27 cellular contexts compared by ENCODE assay signal in the genomic region with DNA sequence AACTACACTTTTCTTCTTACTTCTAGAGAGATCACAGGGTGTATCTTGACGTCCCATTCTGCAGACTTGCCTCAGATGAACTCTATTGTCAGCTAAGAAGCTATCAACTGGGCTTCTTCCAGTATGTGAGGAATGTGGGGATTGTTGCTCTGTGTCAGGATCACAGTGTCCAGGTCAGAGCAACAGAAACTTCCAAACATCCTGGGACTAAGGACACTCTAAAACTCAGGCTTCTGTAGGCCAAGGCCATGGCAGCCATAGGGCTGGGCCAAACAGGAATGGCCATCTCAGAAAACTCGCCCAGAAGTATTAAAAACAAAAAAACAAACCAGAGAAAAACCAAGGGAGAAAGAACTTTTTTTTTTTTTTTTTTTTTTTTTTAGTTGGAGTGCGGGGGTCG.
"Had no signal": no experiment of that assay in that cellular context is flagged by ENCODE, and none has a peak within 500 bp of the region (broad histone marks: within the 10 kb centered on the region; RNA-seq: fewer than 3 reads in every experiment).

No MANE protein-coding gene starts in this region.

- H3K9me3 Mint-ChIP-seq: activated B cell treated with CpG ODN at 0.5 μM for 24 hours; activated CD4-positive, alpha-beta T cell treated with anti-CD3 and anti-CD28 coated beads, Interleukin-2, amount 10 ng/mL, durations not matched to agents 24 days and 14 days; activated naive CD4-positive, alpha-beta T cell treated with anti-CD3 and anti-CD28 coated beads, Interleukin-2, amount 50 U/mL, for 72 hours; activated naive CD8-positive, alpha-beta T cell treated with anti-CD3 and anti-CD28 coated beads, Interleukin-2, amount 50 U/mL, for 24 hours; activated T-cell treated with anti-CD3 and anti-CD28 coated beads, Interleukin-2, amount 50 U/mL, for 24 hours; activated T-helper 1 cell treated with anti-CD3 and anti-CD28 coated beads, Interleukin-12 subunit alpha, Interleukin-12 subunit beta, Interleukin-2, Interleukin-4 antibody, amounts not matched to agents 30 ng/mL and 10 ng/mL and 1 ng/mL, durations not matched to agents 14 hours and 24 hours and 36 hours; brain had no signal

- H3K36me3 ChIP-seq: MG63, SJSA1 had no signal

- ATAC-seq: activated CD8-positive, alpha-beta memory T cell treated with anti-CD3 and anti-CD28 coated beads, Interleukin-2, amount 10 ng/mL, durations not matched to agents 7 days and 5 days; activated naive CD4-positive, alpha-beta T cell treated with anti-CD3 and anti-CD28 coated beads, Interleukin-2, amount 50 U/mL, for 72 hours; activated naive CD8-positive, alpha-beta T cell treated with anti-CD3 and anti-CD28 coated beads, Interleukin-2, amount 50 U/mL, for 24 hours; Panc1; T-helper 17 cell had no signal

- H3K4me3 ChIP-seq: MG63, SJSA1 had no signal

- H3K4me3 Mint-ChIP-seq: activated B cell treated with CpG ODN at 0.5 μM for 24 hours; activated CD4-positive, alpha-beta T cell treated with anti-CD3 and anti-CD28 coated beads, Interleukin-2, amount 10 ng/mL, durations not matched to agents 24 days and 14 days; activated CD8-positive, alpha-beta memory T cell treated with anti-CD3 and anti-CD28 coated beads, Interleukin-2, amount 10 ng/mL, durations not matched to agents 7 days and 5 days; activated naive CD8-positive, alpha-beta T cell treated with anti-CD3 and anti-CD28 coated beads, Interleukin-2, amount 50 U/mL, for 24 hours; activated T-cell treated with anti-CD3 and anti-CD28 coated beads, Interleukin-2, amount 50 U/mL, for 24 hours; activated T-helper 1 cell treated with anti-CD3 and anti-CD28 coated beads, Interleukin-12 subunit alpha, Interleukin-12 subunit beta, Interleukin-2, Interleukin-4 antibody, amounts not matched to agents 30 ng/mL and 10 ng/mL and 1 ng/mL, durations not matched to agents 14 hours and 24 hours and 36 hours; brain; T-helper 17 cell had no signal

- H3K4me1 ChIP-seq: SJSA1 had no signal

- H3K9me3 ChIP-seq: MG63, SJSA1 had no signal

- H3K4me1 Mint-ChIP-seq: activated B cell treated with CpG ODN at 0.5 μM for 24 hours; activated CD4-positive, alpha-beta T cell treated with anti-CD3 and anti-CD28 coated beads, Interleukin-2, amount 10 ng/mL, durations not matched to agents 24 days and 14 days; activated CD8-positive, alpha-beta memory T cell treated with anti-CD3 and anti-CD28 coated beads, Interleukin-2, amount 10 ng/mL, durations not matched to agents 7 days and 5 days; activated naive CD8-positive, alpha-beta T cell treated with anti-CD3 and anti-CD28 coated beads, Interleukin-2, amount 50 U/mL, for 24 hours; T-helper 17 cell had no signal

- H3K27me3 ChIP-seq: MG63, SJSA1 had no signal

- H3K27ac ChIP-seq: SJSA1 had no signal

- DNase-seq: activated B cell treated with CpG ODN at 0.5 μM for 24 hours; activated CD4-positive, alpha-beta T cell treated with anti-CD3 and anti-CD28 coated beads for 1 hour; activated CD4-positive, alpha-beta T cell treated with anti-CD3 and anti-CD28 coated beads, Interleukin-2, amount 10 ng/mL, durations not matched to agents 24 days and 14 days; activated CD4-positive, alpha-beta T cell treated with anti-CD3 and anti-CD28 coated beads, Interleukin-2, amount 50 U/mL, for 48 hours; activated CD8-positive, alpha-beta memory T cell treated with anti-CD3 and anti-CD28 coated beads, Interleukin-2, amount 10 ng/mL, durations not matched to agents 7 days and 5 days; activated effector memory CD4-positive, alpha-beta T cell treated with Interleukin-2 at 50 U/mL for 16 hours; activated naive CD4-positive, alpha-beta T cell treated with Interleukin-2 at 50 U/mL for 16 hours; activated naive CD8-positive, alpha-beta T cell treated with anti-CD3 and anti-CD28 coated beads, Interleukin-2, amount 50 U/mL, for 24 hours; activated T-cell treated with anti-CD3 and anti-CD28 coated beads, Interleukin-2, amount 50 U/mL, for 24 hours; amygdala; MG63; MV-4-11; NCI-H1092 treated with DMSO at 0.1 percent for 48 hours; NCI-H1417 treated with DMSO at 0.1 percent for 48 hours; NCI-H1694; NCI-H2029; NCI-H345; NCI-H510A; RPMI8226; SHP77; T-helper 17 cell; T-helper 9 cell had no signal

- H3K27me3 Mint-ChIP-seq: activated B cell treated with CpG ODN at 0.5 μM for 24 hours; activated naive CD8-positive, alpha-beta T cell treated with anti-CD3 and anti-CD28 coated beads, Interleukin-2, amount 50 U/mL, for 24 hours; brain had no signal

- H3K36me3 Mint-ChIP-seq: activated CD8-positive, alpha-beta memory T cell treated with anti-CD3 and anti-CD28 coated beads, Interleukin-2, amount 10 ng/mL, durations not matched to agents 7 days and 5 days; activated naive CD4-positive, alpha-beta T cell treated with anti-CD3 and anti-CD28 coated beads, Interleukin-2, amount 50 U/mL, for 72 hours; brain had no signal

- H3K27ac Mint-ChIP-seq: activated B cell treated with CpG ODN at 0.5 μM for 24 hours; activated CD4-positive, alpha-beta T cell treated with anti-CD3 and anti-CD28 coated beads, Interleukin-2, amount 10 ng/mL, durations not matched to agents 24 days and 14 days; activated CD8-positive, alpha-beta memory T cell treated with anti-CD3 and anti-CD28 coated beads, Interleukin-2, amount 10 ng/mL, durations not matched to agents 7 days and 5 days; activated naive CD4-positive, alpha-beta T cell treated with anti-CD3 and anti-CD28 coated beads, Interleukin-2, amount 50 U/mL, for 72 hours; activated naive CD8-positive, alpha-beta T cell treated with anti-CD3 and anti-CD28 coated beads, Interleukin-2, amount 50 U/mL, for 24 hours; activated T-cell treated with anti-CD3 and anti-CD28 coated beads, Interleukin-2, amount 50 U/mL, for 24 hours; activated T-helper 1 cell treated with anti-CD3 and anti-CD28 coated beads, Interleukin-12 subunit alpha, Interleukin-12 subunit beta, Interleukin-2, Interleukin-4 antibody, amounts not matched to agents 30 ng/mL and 10 ng/mL and 1 ng/mL, durations not matched to agents 14 hours and 24 hours and 36 hours; T-helper 17 cell had no signal
